Comparison of ENCODE assay signal across 1 cellular context in the genomic region with DNA sequence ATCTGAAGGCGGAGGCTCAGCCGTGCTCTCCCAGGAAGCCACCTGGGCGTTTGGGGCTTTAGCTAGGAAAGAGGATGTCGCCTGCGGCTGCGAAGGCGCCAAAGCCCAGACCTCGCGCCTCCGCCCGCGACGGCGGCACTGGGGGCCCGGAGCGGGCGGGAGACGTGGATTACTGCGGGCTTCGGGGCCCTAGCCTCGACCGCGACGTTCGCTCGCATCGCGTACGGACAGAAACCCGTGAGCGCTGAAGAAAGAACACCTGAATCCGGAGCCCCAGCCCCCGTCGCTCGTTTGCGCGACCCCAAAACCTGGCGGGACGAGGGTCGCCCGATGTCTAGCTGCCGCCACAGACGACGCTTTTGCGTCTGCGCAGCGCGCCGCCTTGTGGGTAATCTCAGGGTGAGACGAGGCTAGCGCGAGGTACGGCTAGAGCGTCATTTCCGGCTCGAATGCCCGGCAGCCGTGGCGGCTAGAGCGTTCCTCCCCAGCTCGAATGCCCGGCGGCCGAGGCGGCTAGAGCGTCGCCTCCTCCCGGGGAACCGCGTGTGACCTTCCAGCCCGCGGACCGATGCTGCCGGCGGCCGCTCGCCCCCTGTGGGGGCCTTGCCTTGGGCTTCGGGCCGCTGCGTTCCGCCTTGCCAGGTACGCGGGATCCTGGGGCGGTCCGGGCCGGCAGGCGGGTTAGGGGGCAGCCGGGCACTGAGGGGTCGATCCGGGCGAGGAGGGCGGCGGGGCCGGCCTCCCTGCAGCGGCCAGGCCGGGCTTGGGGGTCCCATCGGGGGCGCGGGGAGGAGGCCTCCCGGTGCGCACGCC.
TF ChIP-seq lines count a peak whose summit lies in the region.

A gene (plus strand): TSS at position 434 of the 813 bp plus-strand sequence. CDS start 135 bp downstream, at position 569.

TF ChIP-seq in HepG2, 621 proteins besides CTCF, POLR2A, EP300 and RAD21 (continued from another document and continues in another):
- no peak for TF ChIP-seq MLLT10 (CRISPR knock-in tag; IDR thresholded peaks at IDR 0.05)
- TF ChIP-seq CHCHD3 (CRISPR knock-in tag; IDR thresholded peaks at IDR 0.05), result peak; percentile 17
- TF ChIP-seq, protein P1, sequence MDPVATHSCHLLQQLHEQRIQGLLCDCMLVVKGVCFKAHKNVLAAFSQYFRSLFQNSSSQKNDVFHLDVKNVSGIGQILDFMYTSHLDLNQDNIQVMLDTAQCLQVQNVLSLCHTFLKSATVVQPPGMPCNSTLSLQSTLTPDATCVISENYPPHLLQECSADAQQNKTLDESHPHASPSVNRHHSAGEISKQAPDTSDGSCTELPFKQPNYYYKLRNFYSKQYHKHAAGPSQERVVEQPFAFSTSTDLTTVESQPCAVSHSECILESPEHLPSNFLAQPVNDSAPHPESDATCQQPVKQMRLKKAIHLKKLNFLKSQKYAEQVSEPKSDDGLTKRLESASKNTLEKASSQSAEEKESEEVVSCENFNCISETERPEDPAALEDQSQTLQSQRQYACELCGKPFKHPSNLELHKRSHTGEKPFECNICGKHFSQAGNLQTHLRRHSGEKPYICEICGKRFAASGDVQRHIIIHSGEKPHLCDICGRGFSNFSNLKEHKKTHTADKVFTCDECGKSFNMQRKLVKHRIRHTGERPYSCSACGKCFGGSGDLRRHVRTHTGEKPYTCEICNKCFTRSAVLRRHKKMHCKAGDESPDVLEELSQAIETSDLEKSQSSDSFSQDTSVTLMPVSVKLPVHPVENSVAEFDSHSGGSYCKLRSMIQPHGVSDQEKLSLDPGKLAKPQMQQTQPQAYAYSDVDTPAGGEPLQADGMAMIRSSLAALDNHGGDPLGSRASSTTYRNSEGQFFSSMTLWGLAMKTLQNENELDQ (CRISPR knock-in tag; IDR thresholded peaks at IDR 0.05; ENCODE audit: borderline replicate concordance), result peak; percentile 17; the same call in 1 of the 2 replicates
- TF ChIP-seq, protein P2, sequence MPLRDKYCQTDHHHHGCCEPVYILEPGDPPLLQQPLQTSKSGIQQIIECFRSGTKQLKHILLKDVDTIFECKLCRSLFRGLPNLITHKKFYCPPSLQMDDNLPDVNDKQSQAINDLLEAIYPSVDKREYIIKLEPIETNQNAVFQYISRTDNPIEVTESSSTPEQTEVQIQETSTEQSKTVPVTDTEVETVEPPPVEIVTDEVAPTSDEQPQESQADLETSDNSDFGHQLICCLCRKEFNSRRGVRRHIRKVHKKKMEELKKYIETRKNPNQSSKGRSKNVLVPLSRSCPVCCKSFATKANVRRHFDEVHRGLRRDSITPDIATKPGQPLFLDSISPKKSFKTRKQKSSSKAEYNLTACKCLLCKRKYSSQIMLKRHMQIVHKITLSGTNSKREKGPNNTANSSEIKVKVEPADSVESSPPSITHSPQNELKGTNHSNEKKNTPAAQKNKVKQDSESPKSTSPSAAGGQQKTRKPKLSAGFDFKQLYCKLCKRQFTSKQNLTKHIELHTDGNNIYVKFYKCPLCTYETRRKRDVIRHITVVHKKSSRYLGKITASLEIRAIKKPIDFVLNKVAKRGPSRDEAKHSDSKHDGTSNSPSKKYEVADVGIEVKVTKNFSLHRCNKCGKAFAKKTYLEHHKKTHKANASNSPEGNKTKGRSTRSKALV (CRISPR knock-in tag; IDR thresholded peaks at IDR 0.05), result no peak; the same call in 1 of the 2 replicates
- 0 out of 2 replicates have a peak, but pooled peaks have one; percentile 43 for TF ChIP-seq ZNF557 (CRISPR knock-in tag; IDR thresholded peaks at IDR 0.05)
- TF ChIP-seq, protein P3, sequence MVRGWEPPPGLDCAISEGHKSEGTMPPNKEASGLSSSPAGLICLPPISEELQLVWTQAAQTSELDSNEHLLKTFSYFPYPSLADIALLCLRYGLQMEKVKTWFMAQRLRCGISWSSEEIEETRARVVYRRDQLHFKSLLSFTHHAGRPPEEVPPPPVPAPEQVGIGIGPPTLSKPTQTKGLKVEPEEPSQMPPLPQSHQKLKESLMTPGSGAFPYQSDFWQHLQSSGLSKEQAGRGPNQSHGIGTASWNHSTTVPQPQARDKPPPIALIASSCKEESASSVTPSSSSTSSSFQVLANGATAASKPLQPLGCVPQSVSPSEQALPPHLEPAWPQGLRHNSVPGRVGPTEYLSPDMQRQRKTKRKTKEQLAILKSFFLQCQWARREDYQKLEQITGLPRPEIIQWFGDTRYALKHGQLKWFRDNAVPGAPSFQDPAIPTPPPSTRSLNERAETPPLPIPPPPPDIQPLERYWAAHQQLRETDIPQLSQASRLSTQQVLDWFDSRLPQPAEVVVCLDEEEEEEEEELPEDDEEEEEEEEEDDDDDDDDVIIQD (CRISPR knock-in tag; IDR thresholded peaks at IDR 0.05; ENCODE audit: low read depth), result 0 out of 2 replicates have a peak, but pooled peaks have one; percentile 32
- TF ChIP-seq, protein P4, sequence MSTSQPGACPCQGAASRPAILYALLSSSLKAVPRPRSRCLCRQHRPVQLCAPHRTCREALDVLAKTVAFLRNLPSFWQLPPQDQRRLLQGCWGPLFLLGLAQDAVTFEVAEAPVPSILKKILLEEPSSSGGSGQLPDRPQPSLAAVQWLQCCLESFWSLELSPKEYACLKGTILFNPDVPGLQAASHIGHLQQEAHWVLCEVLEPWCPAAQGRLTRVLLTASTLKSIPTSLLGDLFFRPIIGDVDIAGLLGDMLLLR (CRISPR knock-in tag; IDR thresholded peaks at IDR 0.05), result peak; percentile 85; the same call in 1 of the 2 replicates
- peak; percentile 93 for TF ChIP-seq PHF8 (CRISPR knock-in tag; IDR thresholded peaks at IDR 0.05)
- no peak for TF ChIP-seq NONO (IDR thresholded peaks at IDR 0.05)
- peak; percentile 99 for TF ChIP-seq NONO (CRISPR knock-in tag; conservative IDR thresholded peaks at IDR 0.05)
- peak; percentile 99 for TF ChIP-seq HOXA9 (CRISPR knock-in tag; IDR thresholded peaks at IDR 0.05; ENCODE audit: borderline replicate concordance)
- TF ChIP-seq, protein P5, sequence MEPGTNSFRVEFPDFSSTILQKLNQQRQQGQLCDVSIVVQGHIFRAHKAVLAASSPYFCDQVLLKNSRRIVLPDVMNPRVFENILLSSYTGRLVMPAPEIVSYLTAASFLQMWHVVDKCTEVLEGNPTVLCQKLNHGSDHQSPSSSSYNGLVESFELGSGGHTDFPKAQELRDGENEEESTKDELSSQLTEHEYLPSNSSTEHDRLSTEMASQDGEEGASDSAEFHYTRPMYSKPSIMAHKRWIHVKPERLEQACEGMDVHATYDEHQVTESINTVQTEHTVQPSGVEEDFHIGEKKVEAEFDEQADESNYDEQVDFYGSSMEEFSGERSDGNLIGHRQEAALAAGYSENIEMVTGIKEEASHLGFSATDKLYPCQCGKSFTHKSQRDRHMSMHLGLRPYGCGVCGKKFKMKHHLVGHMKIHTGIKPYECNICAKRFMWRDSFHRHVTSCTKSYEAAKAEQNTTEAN (CRISPR knock-in tag; conservative IDR thresholded peaks at IDR 0.05), result peak; percentile 72
- TF ChIP-seq, protein P6, sequence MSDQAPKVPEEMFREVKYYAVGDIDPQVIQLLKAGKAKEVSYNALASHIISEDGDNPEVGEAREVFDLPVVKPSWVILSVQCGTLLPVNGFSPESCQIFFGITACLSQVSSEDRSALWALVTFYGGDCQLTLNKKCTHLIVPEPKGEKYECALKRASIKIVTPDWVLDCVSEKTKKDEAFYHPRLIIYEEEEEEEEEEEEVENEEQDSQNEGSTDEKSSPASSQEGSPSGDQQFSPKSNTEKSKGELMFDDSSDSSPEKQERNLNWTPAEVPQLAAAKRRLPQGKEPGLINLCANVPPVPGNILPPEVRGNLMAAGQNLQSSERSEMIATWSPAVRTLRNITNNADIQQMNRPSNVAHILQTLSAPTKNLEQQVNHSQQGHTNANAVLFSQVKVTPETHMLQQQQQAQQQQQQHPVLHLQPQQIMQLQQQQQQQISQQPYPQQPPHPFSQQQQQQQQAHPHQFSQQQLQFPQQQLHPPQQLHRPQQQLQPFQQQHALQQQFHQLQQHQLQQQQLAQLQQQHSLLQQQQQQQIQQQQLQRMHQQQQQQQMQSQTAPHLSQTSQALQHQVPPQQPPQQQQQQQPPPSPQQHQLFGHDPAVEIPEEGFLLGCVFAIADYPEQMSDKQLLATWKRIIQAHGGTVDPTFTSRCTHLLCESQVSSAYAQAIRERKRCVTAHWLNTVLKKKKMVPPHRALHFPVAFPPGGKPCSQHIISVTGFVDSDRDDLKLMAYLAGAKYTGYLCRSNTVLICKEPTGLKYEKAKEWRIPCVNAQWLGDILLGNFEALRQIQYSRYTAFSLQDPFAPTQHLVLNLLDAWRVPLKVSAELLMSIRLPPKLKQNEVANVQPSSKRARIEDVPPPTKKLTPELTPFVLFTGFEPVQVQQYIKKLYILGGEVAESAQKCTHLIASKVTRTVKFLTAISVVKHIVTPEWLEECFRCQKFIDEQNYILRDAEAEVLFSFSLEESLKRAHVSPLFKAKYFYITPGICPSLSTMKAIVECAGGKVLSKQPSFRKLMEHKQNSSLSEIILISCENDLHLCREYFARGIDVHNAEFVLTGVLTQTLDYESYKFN (CRISPR knock-in tag; conservative IDR thresholded peaks at IDR 0.05), result peak; percentile 48
- TF ChIP-seq, protein P7, sequence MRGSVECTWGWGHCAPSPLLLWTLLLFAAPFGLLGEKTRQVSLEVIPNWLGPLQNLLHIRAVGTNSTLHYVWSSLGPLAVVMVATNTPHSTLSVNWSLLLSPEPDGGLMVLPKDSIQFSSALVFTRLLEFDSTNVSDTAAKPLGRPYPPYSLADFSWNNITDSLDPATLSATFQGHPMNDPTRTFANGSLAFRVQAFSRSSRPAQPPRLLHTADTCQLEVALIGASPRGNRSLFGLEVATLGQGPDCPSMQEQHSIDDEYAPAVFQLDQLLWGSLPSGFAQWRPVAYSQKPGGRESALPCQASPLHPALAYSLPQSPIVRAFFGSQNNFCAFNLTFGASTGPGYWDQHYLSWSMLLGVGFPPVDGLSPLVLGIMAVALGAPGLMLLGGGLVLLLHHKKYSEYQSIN (CRISPR knock-in tag; IDR thresholded peaks at IDR 0.05; ENCODE audit: borderline replicate concordance), result no peak
- TF ChIP-seq ZNF326 (CRISPR knock-in tag; IDR thresholded peaks at IDR 0.05; ENCODE audit: borderline replicate concordance), result no peak
- TF ChIP-seq, protein P8, sequence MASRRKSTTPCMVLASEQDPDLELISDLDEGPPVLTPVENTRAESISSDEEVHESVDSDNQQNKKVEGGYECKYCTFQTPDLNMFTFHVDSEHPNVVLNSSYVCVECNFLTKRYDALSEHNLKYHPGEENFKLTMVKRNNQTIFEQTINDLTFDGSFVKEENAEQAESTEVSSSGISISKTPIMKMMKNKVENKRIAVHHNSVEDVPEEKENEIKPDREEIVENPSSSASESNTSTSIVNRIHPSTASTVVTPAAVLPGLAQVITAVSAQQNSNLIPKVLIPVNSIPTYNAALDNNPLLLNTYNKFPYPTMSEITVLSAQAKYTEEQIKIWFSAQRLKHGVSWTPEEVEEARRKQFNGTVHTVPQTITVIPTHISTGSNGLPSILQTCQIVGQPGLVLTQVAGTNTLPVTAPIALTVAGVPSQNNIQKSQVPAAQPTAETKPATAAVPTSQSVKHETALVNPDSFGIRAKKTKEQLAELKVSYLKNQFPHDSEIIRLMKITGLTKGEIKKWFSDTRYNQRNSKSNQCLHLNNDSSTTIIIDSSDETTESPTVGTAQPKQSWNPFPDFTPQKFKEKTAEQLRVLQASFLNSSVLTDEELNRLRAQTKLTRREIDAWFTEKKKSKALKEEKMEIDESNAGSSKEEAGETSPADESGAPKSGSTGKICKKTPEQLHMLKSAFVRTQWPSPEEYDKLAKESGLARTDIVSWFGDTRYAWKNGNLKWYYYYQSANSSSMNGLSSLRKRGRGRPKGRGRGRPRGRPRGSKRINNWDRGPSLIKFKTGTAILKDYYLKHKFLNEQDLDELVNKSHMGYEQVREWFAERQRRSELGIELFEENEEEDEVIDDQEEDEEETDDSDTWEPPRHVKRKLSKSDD (CRISPR knock-in tag; IDR thresholded peaks at IDR 0.05; ENCODE audit: low read depth), result peak; percentile 92
- no peak for TF ChIP-seq ZNF775 (CRISPR knock-in tag; IDR thresholded peaks at IDR 0.05; ENCODE audit: borderline replicate concordance)
- peak; percentile 87 for TF ChIP-seq KLF6 (CRISPR knock-in tag; IDR thresholded peaks at IDR 0.05)
- TF ChIP-seq ZNF496 (CRISPR knock-in tag; IDR thresholded peaks at IDR 0.05; ENCODE audit: insufficient replicate concordance), result no peak
- TF ChIP-seq ZSCAN21 (CRISPR knock-in tag; IDR thresholded peaks at IDR 0.05; ENCODE audit: borderline replicate concordance), result peak; percentile 96
- peak; percentile 94 for TF ChIP-seq XRCC5 (optimal IDR thresholded peaks at IDR 0.05; ENCODE audit: low read length)
- peak; percentile 90 for TF ChIP-seq ZNF841 (CRISPR knock-in tag; IDR thresholded peaks at IDR 0.05; ENCODE audit: borderline replicate concordance)
- TF ChIP-seq, protein P9, sequence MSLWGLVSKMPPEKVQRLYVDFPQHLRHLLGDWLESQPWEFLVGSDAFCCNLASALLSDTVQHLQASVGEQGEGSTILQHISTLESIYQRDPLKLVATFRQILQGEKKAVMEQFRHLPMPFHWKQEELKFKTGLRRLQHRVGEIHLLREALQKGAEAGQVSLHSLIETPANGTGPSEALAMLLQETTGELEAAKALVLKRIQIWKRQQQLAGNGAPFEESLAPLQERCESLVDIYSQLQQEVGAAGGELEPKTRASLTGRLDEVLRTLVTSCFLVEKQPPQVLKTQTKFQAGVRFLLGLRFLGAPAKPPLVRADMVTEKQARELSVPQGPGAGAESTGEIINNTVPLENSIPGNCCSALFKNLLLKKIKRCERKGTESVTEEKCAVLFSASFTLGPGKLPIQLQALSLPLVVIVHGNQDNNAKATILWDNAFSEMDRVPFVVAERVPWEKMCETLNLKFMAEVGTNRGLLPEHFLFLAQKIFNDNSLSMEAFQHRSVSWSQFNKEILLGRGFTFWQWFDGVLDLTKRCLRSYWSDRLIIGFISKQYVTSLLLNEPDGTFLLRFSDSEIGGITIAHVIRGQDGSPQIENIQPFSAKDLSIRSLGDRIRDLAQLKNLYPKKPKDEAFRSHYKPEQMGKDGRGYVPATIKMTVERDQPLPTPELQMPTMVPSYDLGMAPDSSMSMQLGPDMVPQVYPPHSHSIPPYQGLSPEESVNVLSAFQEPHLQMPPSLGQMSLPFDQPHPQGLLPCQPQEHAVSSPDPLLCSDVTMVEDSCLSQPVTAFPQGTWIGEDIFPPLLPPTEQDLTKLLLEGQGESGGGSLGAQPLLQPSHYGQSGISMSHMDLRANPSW (CRISPR knock-in tag; IDR thresholded peaks at IDR 0.05; ENCODE audit: borderline replicate concordance), result no peak; the same call in 1 of the 2 replicates
- peak; percentile 36; the same call in 1 of the 2 replicates for TF ChIP-seq GATAD2A (CRISPR knock-in tag; IDR thresholded peaks at IDR 0.05)
- peak; percentile 46; the same call in 1 of the 2 replicates for TF ChIP-seq MAZ (IDR thresholded peaks at IDR 0.05; ENCODE audit: borderline replicate concordance, low read depth, low read length)
- TF ChIP-seq MAZ (CRISPR knock-in tag; IDR thresholded peaks at IDR 0.05; ENCODE audit: low read depth), result peak; percentile 91
- no peak for TF ChIP-seq ZMAT3 (CRISPR knock-in tag; conservative IDR thresholded peaks at IDR 0.05)
- TF ChIP-seq ZNF451 (CRISPR knock-in tag; IDR thresholded peaks at IDR 0.05), result peak; percentile 93
- peak; percentile 84; the same call in 1 of the 2 replicates for TF ChIP-seq MEIS2 (CRISPR knock-in tag; IDR thresholded peaks at IDR 0.05)
- TF ChIP-seq, protein P10, sequence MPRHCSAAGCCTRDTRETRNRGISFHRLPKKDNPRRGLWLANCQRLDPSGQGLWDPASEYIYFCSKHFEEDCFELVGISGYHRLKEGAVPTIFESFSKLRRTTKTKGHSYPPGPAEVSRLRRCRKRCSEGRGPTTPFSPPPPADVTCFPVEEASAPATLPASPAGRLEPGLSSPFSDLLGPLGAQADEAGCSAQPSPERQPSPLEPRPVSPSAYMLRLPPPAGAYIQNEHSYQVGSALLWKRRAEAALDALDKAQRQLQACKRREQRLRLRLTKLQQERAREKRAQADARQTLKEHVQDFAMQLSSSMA (CRISPR knock-in tag; IDR thresholded peaks at IDR 0.05), result 0 out of 2 replicates have a peak, but pooled peaks have one; percentile 73
